ENCODE assay signal across 1 cellular context in genomic region chr2:66522591-66523379, GRCh38.
TF ChIP-seq lines count a peak whose summit lies in the region.

No MANE protein-coding gene starts in this region.

TF ChIP-seq in HepG2, 621 proteins besides CTCF, POLR2A, EP300 and RAD21 (continued from another document and continues in another):
- TF ChIP-seq ZNF609 (CRISPR knock-in tag; IDR thresholded peaks at IDR 0.05; ENCODE audit: borderline replicate concordance) (peak; percentile 83; the same call in 1 of the 2 replicates), NR2F2 (IDR thresholded peaks at IDR 0.05; ENCODE audit: borderline replicate concordance, low read depth) (peak; percentile 60; the same call in 1 of the 2 replicates), CREB1 (IDR thresholded peaks at IDR 0.05) (no peak), CREB1 (CRISPR knock-in tag; IDR thresholded peaks at IDR 0.05) (peak; percentile 4; the same call in 1 of the 2 replicates), ZNF20 (CRISPR knock-in tag; IDR thresholded peaks at IDR 0.05) (no peak), MZF1 (CRISPR knock-in tag; IDR thresholded peaks at IDR 0.05; ENCODE audit: borderline replicate concordance) (no peak), ONECUT2 (CRISPR knock-in tag; IDR thresholded peaks at IDR 0.05) (peak; percentile 92), LCORL (IDR thresholded peaks at IDR 0.05) (peak; percentile 78), LCORL (CRISPR knock-in tag; IDR thresholded peaks at IDR 0.05) (peak; percentile 81), MTF1 (CRISPR knock-in tag; IDR thresholded peaks at IDR 0.05) (no peak), RXRB (CRISPR knock-in tag; IDR thresholded peaks at IDR 0.05; ENCODE audit: borderline replicate concordance) (0 out of 2 replicates have a peak, but pooled peaks have one; percentile 37), ZGPAT (CRISPR knock-in tag; IDR thresholded peaks at IDR 0.05) (peak; percentile 45; the same call in 1 of the 2 replicates), HOXA5 (CRISPR knock-in tag; IDR thresholded peaks at IDR 0.05) (0 out of 2 replicates have a peak, but pooled peaks have one; percentile 20), HNF4A (CRISPR knock-in tag; IDR thresholded peaks at IDR 0.05) (peak; percentile 49; the same call in 1 of the 2 replicates), ZFP36L1 (CRISPR knock-in tag; IDR thresholded peaks at IDR 0.05) (no peak), FOXP4 (CRISPR knock-in tag; IDR thresholded peaks at IDR 0.05) (peak; percentile 74), SOX5 (CRISPR knock-in tag; IDR thresholded peaks at IDR 0.05; ENCODE audit: borderline replicate concordance) (peak; percentile 63; the same call in 1 of the 2 replicates), SALL1 (CRISPR knock-in tag; IDR thresholded peaks at IDR 0.05) (peak; percentile 32; the same call in 1 of the 2 replicates), SMAD9 (CRISPR knock-in tag; IDR thresholded peaks at IDR 0.05) (no peak), ARID3A (IDR thresholded peaks at IDR 0.05; ENCODE audit: low read depth, low read length) (peak; percentile 75), SOX13 (IDR thresholded peaks at IDR 0.05) (no peak), SOX13 (CRISPR knock-in tag; conservative IDR thresholded peaks at IDR 0.05 in 1 of 2, IDR thresholded peaks at IDR 0.05 in 1 of 2) (peak in 1 of 2 experiments; percentile 39; a peak in 1 of 4 replicates), CREM (IDR thresholded peaks at IDR 0.05) (peak; percentile 44; the same call in 1 of the 2 replicates), CREM (CRISPR knock-in tag; IDR thresholded peaks at IDR 0.05) (no peak), NFIC (IDR thresholded peaks at IDR 0.05; ENCODE audit: low read length) (peak; percentile 24; the same call in 1 of the 2 replicates), GABPA (IDR thresholded peaks at IDR 0.05; ENCODE audit: low read depth, low read length) (no peak), GABPA (CRISPR knock-in tag; IDR thresholded peaks at IDR 0.05; ENCODE audit: low read depth) (no peak), NR2F1 (CRISPR knock-in tag; IDR thresholded peaks at IDR 0.05) (no peak), ZNF292 (CRISPR knock-in tag; IDR thresholded peaks at IDR 0.05; ENCODE audit: borderline replicate concordance, low read depth) (0 out of 2 replicates have a peak, but pooled peaks have one; percentile 28), PPARG (CRISPR knock-in tag; conservative IDR thresholded peaks at IDR 0.05) (no peak), ZEB1 (IDR thresholded peaks at IDR 0.05; ENCODE audit: insufficient replicate concordance, low read depth) (peak; percentile 39), PAXIP1 (CRISPR knock-in tag; conservative IDR thresholded peaks at IDR 0.05) (peak; percentile 78), SOX6 (IDR thresholded peaks at IDR 0.05) (no peak), SOX6 (CRISPR knock-in tag; IDR thresholded peaks at IDR 0.05) (peak; percentile 60; the same call in 1 of the 2 replicates), HDAC2 (CRISPR knock-in tag; IDR thresholded peaks at IDR 0.05) (peak; percentile 45; the same call in 1 of the 2 replicates), ZNF792 (CRISPR knock-in tag; IDR thresholded peaks at IDR 0.05) (no peak), TBX3 (IDR thresholded peaks at IDR 0.05; ENCODE audit: borderline replicate concordance) (peak; percentile 58; the same call in 1 of the 2 replicates), SAP130 (CRISPR knock-in tag; IDR thresholded peaks at IDR 0.05; ENCODE audit: low read depth) (peak; percentile 32; the same call in 1 of the 2 replicates), ISL2 (CRISPR knock-in tag; IDR thresholded peaks at IDR 0.05) (peak; percentile 71), REPIN1 (CRISPR knock-in tag; IDR thresholded peaks at IDR 0.05; ENCODE audit: borderline replicate concordance, low read depth) (0 out of 2 replicates have a peak, but pooled peaks have one; percentile 36), ARNT (IDR thresholded peaks at IDR 0.05) (no peak), MBD4 (IDR thresholded peaks at IDR 0.05; ENCODE audit: borderline replicate concordance, low read length) (no peak), NR2F6 (IDR thresholded peaks at IDR 0.05) (peak; percentile 63), NR2F6 (CRISPR knock-in tag; IDR thresholded peaks at IDR 0.05) (peak; percentile 24; the same call in 1 of the 2 replicates), ZKSCAN5 (CRISPR knock-in tag; IDR thresholded peaks at IDR 0.05) (no peak), PHB2 (IDR thresholded peaks at IDR 0.05; ENCODE audit: partially characterized antibody) (no peak), FOXA3 (CRISPR knock-in tag; IDR thresholded peaks at IDR 0.05) (peak; percentile 82), ETV6 (CRISPR knock-in tag; conservative IDR thresholded peaks at IDR 0.05) (no peak), FOXA1 (IDR thresholded peaks at IDR 0.05) (no peak), FOXA1 (CRISPR knock-in tag; IDR thresholded peaks at IDR 0.05) (peak; percentile 41; the same call in 1 of the 2 replicates), HNF4G (IDR thresholded peaks at IDR 0.05; ENCODE audit: borderline replicate concordance, low read depth, low read length) (peak; percentile 32; the same call in 1 of the 2 replicates), HNF4G (CRISPR knock-in tag; IDR thresholded peaks at IDR 0.05; ENCODE audit: borderline replicate concordance, low read depth) (no peak), ZNF597 (CRISPR knock-in tag; IDR thresholded peaks at IDR 0.05) (no peak), ZNF737 (CRISPR knock-in tag; IDR thresholded peaks at IDR 0.05; ENCODE audit: borderline replicate concordance) (no peak), EHMT2 (IDR thresholded peaks at IDR 0.05; ENCODE audit: borderline replicate concordance, low read depth, low read length) (no peak), CEBPG (CRISPR knock-in tag; IDR thresholded peaks at IDR 0.05) (peak; percentile 74), NCOA2 (CRISPR knock-in tag; IDR thresholded peaks at IDR 0.05) (peak; percentile 55), FOXO1 (CRISPR knock-in tag; IDR thresholded peaks at IDR 0.05) (peak; percentile 23; the same call in 1 of the 2 replicates), FOXP1 (IDR thresholded peaks at IDR 0.05) (no peak), FOXP1 (CRISPR knock-in tag; IDR thresholded peaks at IDR 0.05) (peak; percentile 86)
